In genomic region chr10:119595134-119595714, GRCh38 we compare ENCODE assay signal across 7 cellular contexts. TPM values are rescaled to one million over a fixed set of nuclear protein-coding genes. Genes with fewer than 3 reads are reported as not detected.
A peak's percentile ranks its signal among the peaks of the same experiment; 100 is the strongest.
DNase-seq lines count a peak whose midpoint lies in the region; ATAC-seq, FAIRE-seq and TF ChIP-seq lines count a peak whose summit lies in the region.

No MANE protein-coding gene starts in this region.

- FAIRE-seq in GM19239 (lab: Jason Lieb, UNC), result peak; percentile 26

- H3K36me3 ChIP-seq in fibroblast of lung (ENCODE audit: control insufficient read depth, insufficient read depth, low read length) (peaks cover under 1% of the 10 kb centered on the region), psoas muscle (ENCODE audit: insufficient read depth in 1 of 2, low read depth in 1 of 2) (peaks cover 0 to 9% of the 10 kb centered on the region in 2 donors)

- H3K9me3 ChIP-seq in fibroblast of lung (ENCODE audit: control insufficient read depth, insufficient read depth, low read depth, low read length) (no peaks in the 10 kb centered on the region), psoas muscle (no peaks in the 10 kb centered on the region)

- H3K4me3 ChIP-seq in fibroblast of lung (replicated peaks in 1 of 4; ENCODE audit: control extremely low read depth in 1 of 4, insufficient read depth in 1 of 4, low read depth in 3 of 4, low read length in 4 of 4) (peak overlapping the region; percentile 75 to 93 (median 85)), psoas muscle (peak overlapping the region; percentile 91)

- peak overlapping the region; percentile 97 for H3K27ac ChIP-seq in RWPE1
- H3K27ac ChIP-seq in fibroblast of lung (ENCODE audit: insufficient read depth, low read length), result peak overlapping the region; percentile 93
- peak overlapping the region; percentile 98 for H3K27ac ChIP-seq in psoas muscle

- DNase-seq in GM19239 (ENCODE audit: insufficient read length, low spot score), result no peak
- peak; percentile 57 for DNase-seq in RWPE1 (ENCODE audit: low spot score)
- peak; percentile 50 to 71 for DNase-seq in fibroblast of lung (ENCODE audit: low read depth in 2 of 2)
- no peak for DNase-seq in psoas muscle
- no peak for DNase-seq in stimulated activated CD8-positive, alpha-beta memory T cell treated with anti-CD3 and anti-CD28 coated beads, Interleukin-4, amount 100 ng/mL, for 48 hours
- DNase-seq in G401 (ENCODE audit: low spot score), result no peak

- H3K27me3 ChIP-seq in fibroblast of lung (ENCODE audit: control insufficient read depth, insufficient read depth, low read length), result no peaks in the 10 kb centered on the region
- H3K27me3 ChIP-seq in psoas muscle (ENCODE audit: insufficient read depth in 3 of 3, low read length in 2 of 3), result no peaks in the 10 kb centered on the region

- intact Hi-C loops in psoas muscle (cut with DNase I), result loop anchor here in 1 of 2 donors (5.0 kb wide), 1 partner anchor 57 kb away; the partner anchor contains the start of gene BAG3

- in situ Hi-C loops in G401 (cut with HindIII; ENCODE audit: low sequenced_read_pairs), result no loop called here

- H4K20me1 ChIP-seq in fibroblast of lung (ENCODE audit: control insufficient read depth, extremely low read depth, insufficient read depth, low read length), result peaks cover 7% of the 10 kb centered on the region

- H3K4me1 ChIP-seq in fibroblast of lung (ENCODE audit: control insufficient read depth, extremely low read depth, insufficient read depth, low read length) (peaks cover 2% of the 10 kb centered on the region), psoas muscle (peaks cover 49% of the 10 kb centered on the region)

- peaks cover 57% of the 10 kb centered on the region for H3K79me2 ChIP-seq in fibroblast of lung (ENCODE audit: control insufficient read depth, insufficient read depth, low read length)

- WGBS in psoas muscle, 3 donors, result 18 to 20% (median 18%) methylated on average over 7 of the region's 7 CpGs

- CTCF ChIA-PET in RWPE1 (lab: Yijun Ruan, JAX), result interaction anchor here (0.7 to 1.2 kb wide), 2 partner anchors 57 to 390 kb away, joined by 3 read pairs; no protein-coding TSS in a partner anchor

- H2AFZ ChIP-seq in fibroblast of lung (ENCODE audit: low read length), result no peak overlapping the region

- H3K9ac ChIP-seq in fibroblast of lung (ENCODE audit: insufficient read depth, low read length), result peak overlapping the region; percentile 93

- peak overlapping the region; percentile 69 for H3K4me2 ChIP-seq in fibroblast of lung (ENCODE audit: extremely low read depth, insufficient read depth, low read length)

- no peak for ATAC-seq in psoas muscle
- ATAC-seq in GM21515 (IDR thresholded peaks at IDR 0.05; ENCODE audit: unreplicated experiment), result no peak

- POLR2A ChIA-PET in RWPE1 (lab: Yijun Ruan, JAX; ENCODE audit: low non-redundant PET), result no interaction called here

- TF ChIP-seq CTCF in RWPE1 (conservative IDR thresholded peaks at IDR 0.05; ENCODE audit: low read depth), result no peak
- no peak for TF ChIP-seq CTCF in fibroblast of lung (conservative IDR thresholded peaks at IDR 0.05 in 1 of 2, IDR thresholded peaks at IDR 0.05 in 1 of 2; ENCODE audit: low read depth in 1 of 2, low read length in 2 of 2)
- TF ChIP-seq CTCF in psoas muscle (IDR thresholded peaks at IDR 0.05), result no peak

RNA-seq across cellular contexts. Expression of gene TIAL1, which starts 1.5 kb away (rescaled TPM):
- total RNA-seq in fibroblast of lung, result 27.5 and 38.5 TPM in 2 replicates
- polyA plus RNA-seq in fibroblast of lung, result 102 and 116 TPM in 2 replicates
- 75.9 and 77.0 TPM in 2 replicates for polyA plus RNA-seq in fibroblast of lung (2012)
- 26.9 and 28.9 TPM in 2 replicates for polyA minus RNA-seq in fibroblast of lung (ENCODE audit: low replicate concordance)
- total RNA-seq in psoas muscle, result 100 to 1,000 TPM in 1 of 4 donors, 10 to 100 TPM in 3; 57.7 to 106 (median 81.8) TPM
- polyA plus RNA-seq in psoas muscle, result 10 to 100 TPM; 38.2 to 92.6 (median 54.5) TPM
- total RNA-seq in G401 (2014; rRNA removed; shearing (Covaris generic)), result 27.5 and 61.6 TPM in 2 replicates

RNA-seq across cellular contexts. Expression of gene RGS10, which starts 52.7 kb away (rescaled TPM):
- total RNA-seq in fibroblast of lung, result 50.9 and 67.8 TPM in 2 replicates
- 89.4 and 103 TPM in 2 replicates for polyA plus RNA-seq in fibroblast of lung
- 88.1 and 111 TPM in 2 replicates for polyA plus RNA-seq in fibroblast of lung (2012)
- polyA minus RNA-seq in fibroblast of lung (ENCODE audit: low replicate concordance), result 0.59 and 3.7 TPM in 2 replicates
- 10 to 100 TPM in 3 of 4 donors, 1 to 10 TPM in 1; 5.7 to 28.4 (median 12.6) TPM for total RNA-seq in psoas muscle
- polyA plus RNA-seq in psoas muscle, result 1 to 10 TPM; 4.2 to 9.5 (median 7.4) TPM
- total RNA-seq in G401 (2014; rRNA removed; shearing (Covaris generic)), result 67.1 and 80.5 TPM in 2 replicates

RNA-seq across cellular contexts. Expression of gene BAG3, which starts 56.0 kb away (rescaled TPM):
- total RNA-seq in fibroblast of lung (5.1 and 8.4 TPM in 2 replicates), psoas muscle (100 to 1,000 TPM; 354 to 855 (median 486) TPM)
- polyA plus RNA-seq in fibroblast of lung (20.0 and 20.9 TPM in 2 replicates), psoas muscle (100 to 1,000 TPM; 283 to 571 (median 364) TPM)
- polyA plus RNA-seq in fibroblast of lung (2012), result 63.0 and 69.7 TPM in 2 replicates
- 29.3 and 32.8 TPM in 2 replicates for polyA minus RNA-seq in fibroblast of lung (ENCODE audit: low replicate concordance)
- total RNA-seq in G401 (2014; rRNA removed; shearing (Covaris generic)), result 8.5 and 14.6 TPM in 2 replicates

Comparison
In these comparisons a context has a peak if more than half of its experiments do, and no peak if none do; other contexts are left out.
1. DNase-seq: peak in RWPE1 (single experiment) and fibroblast of lung (2 of 2); none in GM19239 (single experiment), psoas muscle (0 of 2), stimulated activated CD8-positive, alpha-beta memory T cell treated with anti-CD3 and anti-CD28 coated beads, Interleukin-4, amount 100 ng/mL, for 48 hours (single experiment) and G401 (single experiment).
2. RNA of gene BAG3, which starts 56.0 kb away (total RNA-seq): 354 to 855 TPM in psoas muscle; 8.5 to 14.6 TPM in G401 and 5.1 to 8.4 TPM in fibroblast of lung; every median in the first group is over 10 times any median in the second.
3. Peak in every context shown above with its lines, with median percentiles within 50 percentile points of each other: H3K27ac ChIP-seq.